Comparison of ENCODE assay signal across 8 cellular contexts in genomic region chr3:196288141-196288460, GRCh38. TPM values are rescaled to one million over a fixed set of nuclear protein-coding genes. Genes with fewer than 3 reads are reported as not detected.
DNase-seq lines count a peak whose midpoint lies in the region; ATAC-seq and TF ChIP-seq lines count a peak whose summit lies in the region.

No MANE protein-coding gene starts in this region.

- peaks cover 0 to 5% (median 0%) of the 10 kb centered on the region in 9 donors for H3K36me3 ChIP-seq in heart left ventricle
- H3K36me3 ChIP-seq in gastrocnemius medialis = no peaks in the 10 kb centered on the region

- H3K4me3 ChIP-seq in WI38 (ENCODE audit: low read depth, low read length) (peak overlapping the region; percentile 98), heart left ventricle (peak overlapping the region; percentile 38 to 96 (median 88)), gastrocnemius medialis (peak overlapping the region; percentile 75 to 97 (median 93))

- in situ Hi-C loops in gastrocnemius medialis (cut with MboI; ENCODE audit: low sequenced_read_pairs in 4 of 4) = no loop called here

- no peaks in the 10 kb centered on the region for H3K27me3 ChIP-seq in CD4-positive, alpha-beta T cell (ENCODE audit: control insufficient read depth, insufficient read depth, low read length)
- H3K27me3 ChIP-seq in heart left ventricle (no peaks in the 10 kb centered on the region), gastrocnemius medialis (no peaks in the 10 kb centered on the region)

- H3K27me3 Mint-ChIP-seq in CD4-positive, alpha-beta T cell = no peaks in the 10 kb centered on the region

- H3K9me3 Mint-ChIP-seq in CD4-positive, alpha-beta T cell = no peaks in the 10 kb centered on the region

- intact Hi-C loops in CD4-positive, alpha-beta T cell (cut with DNase I, micrococcal nuclease) = no loop called here
- intact Hi-C loops in heart left ventricle (cut with DNase I) (loop anchor here in 1 of 10 donors (1.0 kb wide), 1 partner anchor 215 kb away; the partner anchor contains the start of gene RNF168), gastrocnemius medialis (cut with DNase I; ENCODE audit: low total_unique reads) (no loop called here)

- peak overlapping the region; percentile 99 for H3K27ac Mint-ChIP-seq in CD4-positive, alpha-beta T cell

- no peak for TF ChIP-seq CTCF in CD4-positive, alpha-beta T cell (IDR thresholded peaks at IDR 0.05)
- TF ChIP-seq CTCF in WI38 (IDR thresholded peaks at IDR 0.05; ENCODE audit: low read depth, low read length) (no peak), heart left ventricle (IDR thresholded peaks at IDR 0.05) (no peak), gastrocnemius medialis (IDR thresholded peaks at IDR 0.05 in 4 of 5, conservative IDR thresholded peaks at IDR 0.05 in 1 of 5) (no peak)

- DNase-seq in CD4-positive, alpha-beta T cell = peak in 1 of 10 experiments; percentile 9
- DNase-seq in heart left ventricle (no peak), gastrocnemius medialis (no peak)
- DNase-seq in effector CD8-positive, alpha-beta T cell (lab: John Stamatoyannopoulos, UW) = no peak
- DNase-seq in stimulated activated CD4-positive, alpha-beta T cell treated with anti-CD3 and anti-CD28 coated beads, Interleukin-4, amount 100 ng/mL, for 4 hours = no peak
- no peak for DNase-seq in activated naive CD4-positive, alpha-beta T cell (lab: John Stamatoyannopoulos, UW)

- H3K4me3 Mint-ChIP-seq in CD4-positive, alpha-beta T cell = peak overlapping the region; percentile 100

- peaks cover 10% of the 10 kb centered on the region for H3K36me3 Mint-ChIP-seq in CD4-positive, alpha-beta T cell (ENCODE audit: low read depth)

- H3K27ac ChIP-seq in CD4-positive, alpha-beta T cell (ENCODE audit: low read depth, low read length) = peak overlapping the region; percentile 80
- H3K27ac ChIP-seq in heart left ventricle = peak overlapping the region; percentile 84 to 98 (median 94)
- H3K27ac ChIP-seq in gastrocnemius medialis = peak overlapping the region; percentile 98 to 100 (median 99)

- H3K9me3 ChIP-seq in CD4-positive, alpha-beta T cell (ENCODE audit: control insufficient read depth, low read length) = no peaks in the 10 kb centered on the region
- H3K9me3 ChIP-seq in heart left ventricle (no peaks in the 10 kb centered on the region), gastrocnemius medialis (no peaks in the 10 kb centered on the region)

- CTCF ChIA-PET in CD4-positive, alpha-beta T cell (lab: Charles Lee) = interaction anchor here (0.6 to 1.6 kb wide), 4 partner anchors 22 to 241 kb away, joined by 3 to 6 read pairs (median 4); no protein-coding TSS in a partner anchor

- TF ChIP-seq POLR2A in heart left ventricle (IDR thresholded peaks at IDR 0.05) (no peak), gastrocnemius medialis (IDR thresholded peaks at IDR 0.05) (no peak)

- H3K4me1 ChIP-seq in heart left ventricle (peaks cover 0 to 42% (median 41%) of the 10 kb centered on the region in 12 donors), gastrocnemius medialis (peaks cover 35 to 39% of the 10 kb centered on the region in 2 donors)

- H3K4me1 Mint-ChIP-seq in CD4-positive, alpha-beta T cell (ENCODE audit: low read depth) = peaks cover 48% of the 10 kb centered on the region

- ATAC-seq in CD4-positive, alpha-beta T cell (ENCODE audit: poor library complexity) = peak; percentile 3
- ATAC-seq in HG03064 (IDR thresholded peaks at IDR 0.05; ENCODE audit: low read depth, unreplicated experiment) (peak; percentile 7), heart left ventricle (peak in 1 of 4 donors; percentile 56), gastrocnemius medialis (peak; percentile 25 to 34)

- WGBS in heart left ventricle, 4 donors = 0 to 2% (median 0%) methylated on average over 6 to 17 of the region's 17 CpGs

- POLR2A ChIA-PET in CD4-positive, alpha-beta T cell (lab: Charles Lee) = interaction anchor here (1.1 to 1.2 kb wide), 2 partner anchors 13 to 35 kb away, joined by 3 to 8 read pairs; no protein-coding TSS in a partner anchor

RNA-seq across cellular contexts. Expression of gene PCYT1A, which starts 0.6 kb away (rescaled TPM):
- 10 to 100 TPM; 49.8 to 54.7 TPM for total RNA-seq in CD4-positive, alpha-beta T cell
- 100 to 1,000 TPM in 7 of 9 donors, 10 to 100 TPM in 2; 90.4 to 149 (median 105) TPM for total RNA-seq in heart left ventricle
- 10 to 100 TPM; 29.4 to 58.0 TPM for polyA plus RNA-seq in heart left ventricle
- total RNA-seq in gastrocnemius medialis = 100 to 1,000 TPM in 2 of 4 donors, 10 to 100 TPM in 2; 90.5 to 123 (median 99.0) TPM

RNA-seq across cellular contexts. Expression of gene DYNLT2B, which starts 29.9 kb away (rescaled TPM):
- total RNA-seq in CD4-positive, alpha-beta T cell = 1 to 10 TPM; 4.5 to 4.6 TPM
- 1 to 10 TPM; 1.9 to 4.6 (median 3.6) TPM for total RNA-seq in heart left ventricle
- polyA plus RNA-seq in heart left ventricle = 1 to 10 TPM; 4.3 to 8.8 TPM
- 1 to 10 TPM in 2 of 4 donors, not detected in 2; 2.3 to 3.3 TPM for total RNA-seq in gastrocnemius medialis

RNA-seq across cellular contexts. Expression of gene TM4SF19, which starts 50.1 kb away (rescaled TPM):
- total RNA-seq in CD4-positive, alpha-beta T cell = not detected
- 10 to 100 TPM in 1 of 9 donors, 1 to 10 TPM in 1, under 1 TPM in 3, not detected in 4; 0.38 to 23.5 (median 0.85) TPM for total RNA-seq in heart left ventricle
- not detected for polyA plus RNA-seq in heart left ventricle
- total RNA-seq in gastrocnemius medialis = under 1 TPM in 3 of 4 donors, not detected in 1; 0.53 to 0.92 (median 0.65) TPM
